1 cellular context compared by ENCODE assay signal in the genomic region with DNA sequence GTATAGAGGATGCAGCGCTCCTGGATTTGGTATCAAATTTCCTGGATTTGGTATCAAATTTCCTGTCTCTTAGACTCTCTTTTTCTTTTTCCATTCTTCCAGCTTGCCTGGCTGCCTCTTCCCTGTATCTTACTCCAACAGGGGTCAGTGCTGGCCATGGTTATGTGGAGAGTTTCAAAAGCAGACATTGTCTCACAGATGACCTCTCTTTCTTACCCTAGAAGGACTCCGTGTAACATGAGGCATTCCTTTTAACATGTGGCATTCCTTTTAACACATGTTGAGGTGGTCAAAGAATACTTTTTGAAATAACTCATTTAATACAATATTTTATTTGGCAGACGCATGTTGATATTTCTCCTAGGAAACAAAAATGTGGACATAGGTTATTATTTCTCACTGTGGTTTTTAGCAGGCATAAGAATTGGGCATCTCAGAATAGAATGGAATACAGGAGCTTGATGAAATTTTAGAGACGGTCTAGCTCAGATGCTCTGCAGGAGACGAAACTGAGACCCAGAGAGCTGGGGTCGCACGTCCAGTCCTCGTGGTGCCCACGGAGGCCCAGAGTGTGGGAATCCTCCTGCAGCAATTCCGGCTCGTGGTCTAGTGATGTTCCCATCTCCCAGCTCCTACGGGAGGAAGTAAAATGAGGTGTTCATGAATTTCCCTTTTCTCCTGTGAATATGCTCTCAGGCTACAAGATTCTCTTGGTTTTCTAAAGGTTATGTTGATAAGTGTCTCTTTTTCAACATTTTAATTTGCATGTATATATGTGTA.
TF ChIP-seq lines count a peak whose summit lies in the region.

No MANE protein-coding gene starts in this region.

TF ChIP-seq in H1, 55 proteins besides CTCF, POLR2A, EP300 and RAD21 (continued from another document):
- TF ChIP-seq, protein P1, sequence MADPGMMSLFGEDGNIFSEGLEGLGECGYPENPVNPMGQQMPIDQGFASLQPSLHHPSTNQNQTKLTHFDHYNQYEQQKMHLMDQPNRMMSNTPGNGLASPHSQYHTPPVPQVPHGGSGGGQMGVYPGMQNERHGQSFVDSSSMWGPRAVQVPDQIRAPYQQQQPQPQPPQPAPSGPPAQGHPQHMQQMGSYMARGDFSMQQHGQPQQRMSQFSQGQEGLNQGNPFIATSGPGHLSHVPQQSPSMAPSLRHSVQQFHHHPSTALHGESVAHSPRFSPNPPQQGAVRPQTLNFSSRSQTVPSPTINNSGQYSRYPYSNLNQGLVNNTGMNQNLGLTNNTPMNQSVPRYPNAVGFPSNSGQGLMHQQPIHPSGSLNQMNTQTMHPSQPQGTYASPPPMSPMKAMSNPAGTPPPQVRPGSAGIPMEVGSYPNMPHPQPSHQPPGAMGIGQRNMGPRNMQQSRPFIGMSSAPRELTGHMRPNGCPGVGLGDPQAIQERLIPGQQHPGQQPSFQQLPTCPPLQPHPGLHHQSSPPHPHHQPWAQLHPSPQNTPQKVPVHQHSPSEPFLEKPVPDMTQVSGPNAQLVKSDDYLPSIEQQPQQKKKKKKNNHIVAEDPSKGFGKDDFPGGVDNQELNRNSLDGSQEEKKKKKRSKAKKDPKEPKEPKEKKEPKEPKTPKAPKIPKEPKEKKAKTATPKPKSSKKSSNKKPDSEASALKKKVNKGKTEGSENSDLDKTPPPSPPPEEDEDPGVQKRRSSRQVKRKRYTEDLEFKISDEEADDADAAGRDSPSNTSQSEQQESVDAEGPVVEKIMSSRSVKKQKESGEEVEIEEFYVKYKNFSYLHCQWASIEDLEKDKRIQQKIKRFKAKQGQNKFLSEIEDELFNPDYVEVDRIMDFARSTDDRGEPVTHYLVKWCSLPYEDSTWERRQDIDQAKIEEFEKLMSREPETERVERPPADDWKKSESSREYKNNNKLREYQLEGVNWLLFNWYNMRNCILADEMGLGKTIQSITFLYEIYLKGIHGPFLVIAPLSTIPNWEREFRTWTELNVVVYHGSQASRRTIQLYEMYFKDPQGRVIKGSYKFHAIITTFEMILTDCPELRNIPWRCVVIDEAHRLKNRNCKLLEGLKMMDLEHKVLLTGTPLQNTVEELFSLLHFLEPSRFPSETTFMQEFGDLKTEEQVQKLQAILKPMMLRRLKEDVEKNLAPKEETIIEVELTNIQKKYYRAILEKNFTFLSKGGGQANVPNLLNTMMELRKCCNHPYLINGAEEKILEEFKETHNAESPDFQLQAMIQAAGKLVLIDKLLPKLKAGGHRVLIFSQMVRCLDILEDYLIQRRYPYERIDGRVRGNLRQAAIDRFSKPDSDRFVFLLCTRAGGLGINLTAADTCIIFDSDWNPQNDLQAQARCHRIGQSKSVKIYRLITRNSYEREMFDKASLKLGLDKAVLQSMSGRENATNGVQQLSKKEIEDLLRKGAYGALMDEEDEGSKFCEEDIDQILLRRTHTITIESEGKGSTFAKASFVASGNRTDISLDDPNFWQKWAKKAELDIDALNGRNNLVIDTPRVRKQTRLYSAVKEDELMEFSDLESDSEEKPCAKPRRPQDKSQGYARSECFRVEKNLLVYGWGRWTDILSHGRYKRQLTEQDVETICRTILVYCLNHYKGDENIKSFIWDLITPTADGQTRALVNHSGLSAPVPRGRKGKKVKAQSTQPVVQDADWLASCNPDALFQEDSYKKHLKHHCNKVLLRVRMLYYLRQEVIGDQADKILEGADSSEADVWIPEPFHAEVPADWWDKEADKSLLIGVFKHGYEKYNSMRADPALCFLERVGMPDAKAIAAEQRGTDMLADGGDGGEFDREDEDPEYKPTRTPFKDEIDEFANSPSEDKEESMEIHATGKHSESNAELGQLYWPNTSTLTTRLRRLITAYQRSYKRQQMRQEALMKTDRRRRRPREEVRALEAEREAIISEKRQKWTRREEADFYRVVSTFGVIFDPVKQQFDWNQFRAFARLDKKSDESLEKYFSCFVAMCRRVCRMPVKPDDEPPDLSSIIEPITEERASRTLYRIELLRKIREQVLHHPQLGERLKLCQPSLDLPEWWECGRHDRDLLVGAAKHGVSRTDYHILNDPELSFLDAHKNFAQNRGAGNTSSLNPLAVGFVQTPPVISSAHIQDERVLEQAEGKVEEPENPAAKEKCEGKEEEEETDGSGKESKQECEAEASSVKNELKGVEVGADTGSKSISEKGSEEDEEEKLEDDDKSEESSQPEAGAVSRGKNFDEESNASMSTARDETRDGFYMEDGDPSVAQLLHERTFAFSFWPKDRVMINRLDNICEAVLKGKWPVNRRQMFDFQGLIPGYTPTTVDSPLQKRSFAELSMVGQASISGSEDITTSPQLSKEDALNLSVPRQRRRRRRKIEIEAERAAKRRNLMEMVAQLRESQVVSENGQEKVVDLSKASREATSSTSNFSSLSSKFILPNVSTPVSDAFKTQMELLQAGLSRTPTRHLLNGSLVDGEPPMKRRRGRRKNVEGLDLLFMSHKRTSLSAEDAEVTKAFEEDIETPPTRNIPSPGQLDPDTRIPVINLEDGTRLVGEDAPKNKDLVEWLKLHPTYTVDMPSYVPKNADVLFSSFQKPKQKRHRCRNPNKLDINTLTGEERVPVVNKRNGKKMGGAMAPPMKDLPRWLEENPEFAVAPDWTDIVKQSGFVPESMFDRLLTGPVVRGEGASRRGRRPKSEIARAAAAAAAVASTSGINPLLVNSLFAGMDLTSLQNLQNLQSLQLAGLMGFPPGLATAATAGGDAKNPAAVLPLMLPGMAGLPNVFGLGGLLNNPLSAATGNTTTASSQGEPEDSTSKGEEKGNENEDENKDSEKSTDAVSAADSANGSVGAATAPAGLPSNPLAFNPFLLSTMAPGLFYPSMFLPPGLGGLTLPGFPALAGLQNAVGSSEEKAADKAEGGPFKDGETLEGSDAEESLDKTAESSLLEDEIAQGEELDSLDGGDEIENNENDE (IDR thresholded peaks at IDR 0.05; ENCODE audit: insufficient replicate concordance, low read length), result no peak
- TF ChIP-seq ZNF274 (IDR thresholded peaks at IDR 0.05; ENCODE audit: borderline replicate concordance, extremely low read depth, low read length) (no peak), JUN (IDR thresholded peaks at IDR 0.05; ENCODE audit: low read depth, low read length) (no peak), MAFK (IDR thresholded peaks at IDR 0.05; ENCODE audit: low read depth, low read length) (no peak), FOSL1 (IDR thresholded peaks at IDR 0.05; ENCODE audit: insufficient read depth, low read depth, low read length) (no peak), TBP (IDR thresholded peaks at IDR 0.05; ENCODE audit: low read depth, low read length) (no peak), CHD1 (IDR thresholded peaks at IDR 0.05; ENCODE audit: low read depth, low read length) (no peak), HDAC6 (IDR thresholded peaks at IDR 0.05; ENCODE audit: low read depth, low read length) (no peak), GABPA (IDR thresholded peaks at IDR 0.05; ENCODE audit: borderline replicate concordance, insufficient read depth, low read length) (no peak), RBBP5 (IDR thresholded peaks at IDR 0.05; ENCODE audit: borderline replicate concordance, low read depth, low read length) (no peak), TAF7 (optimal IDR thresholded peaks at IDR 0.05; ENCODE audit: borderline replicate concordance, low read depth, low read length) (no peak), EZH2 (IDR thresholded peaks at IDR 0.05; ENCODE audit: low read depth, low read length, severe bottlenecking) (no peak), PHF8 (conservative IDR thresholded peaks at IDR 0.05; ENCODE audit: low read depth, low read length) (no peak), RNF2 (IDR thresholded peaks at IDR 0.05; ENCODE audit: borderline replicate concordance, low read depth, low read length, missing control alignments, poor library complexity, severe bottlenecking) (no peak), KDM1A (IDR thresholded peaks at IDR 0.05; ENCODE audit: borderline replicate concordance, low read length) (no peak), POLR2AphosphoS5 (IDR thresholded peaks at IDR 0.05; ENCODE audit: low read depth, low read length) (no peak), CEBPB (IDR thresholded peaks at IDR 0.05; ENCODE audit: low read depth, low read length) (no peak)
- TF ChIP-seq, protein P2, sequence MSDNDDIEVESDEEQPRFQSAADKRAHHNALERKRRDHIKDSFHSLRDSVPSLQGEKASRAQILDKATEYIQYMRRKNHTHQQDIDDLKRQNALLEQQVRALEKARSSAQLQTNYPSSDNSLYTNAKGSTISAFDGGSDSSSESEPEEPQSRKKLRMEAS (IDR thresholded peaks at IDR 0.05), result no peak
TF ChIP-seq in H1: peak in this region for 0.
